In the genomic region with DNA sequence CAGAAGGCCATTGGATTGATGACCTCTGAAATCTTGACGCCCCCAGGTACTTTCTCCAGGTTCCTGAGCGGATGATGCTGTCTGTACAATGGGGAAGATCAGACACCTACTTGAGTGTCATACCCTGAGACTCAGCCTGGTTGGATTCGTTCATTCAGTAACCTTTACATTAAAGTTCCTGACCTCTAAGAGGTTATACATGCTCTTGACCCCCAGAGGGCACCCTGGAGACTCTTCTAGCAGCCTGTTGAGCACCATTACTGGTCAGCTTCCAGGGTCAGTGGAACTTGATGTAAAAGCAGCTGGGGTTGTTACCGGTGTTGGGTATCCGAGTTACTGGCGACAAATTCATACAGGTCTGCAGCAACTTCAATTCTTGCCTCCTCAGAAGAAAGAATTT, we compare ENCODE assay signal across 8 cellular contexts.
DNase-seq lines count a peak whose midpoint lies in the region; ATAC-seq and TF ChIP-seq lines count a peak whose summit lies in the region.

No MANE protein-coding gene starts in this region.

- DNase-seq in left ventricle myocardium inferior (no peak), Right ventricle myocardium superior (no peak), RWPE2 (ENCODE audit: low spot score) (no peak), glutamatergic neuron (peak; percentile 43), superior temporal gyrus (ENCODE audit: extremely low spot score) (no peak), NCI-H2227 treated with DMSO at 0.1 percent for 48 hours (lab: John Stamatoyannopoulos, UW) (no peak)
- DNase-seq in CD8-positive, alpha-beta memory T cell = no peak

- peaks cover 7% of the 10 kb centered on the region for H3K27me3 Mint-ChIP-seq in glutamatergic neuron (ENCODE audit: unreplicated experiment)
- peaks cover 40 to 53% of the 10 kb centered on the region in 2 donors for H3K27me3 Mint-ChIP-seq in CD8-positive, alpha-beta memory T cell

- H3K27me3 ChIP-seq in left ventricle myocardium inferior (ENCODE audit: low read depth) = peaks cover 16% of the 10 kb centered on the region
- H3K27me3 ChIP-seq in RWPE2 (ENCODE audit: insufficient read depth, poor library complexity, severe bottlenecking) = no peaks in the 10 kb centered on the region
- H3K27me3 ChIP-seq in CD8-positive, alpha-beta memory T cell (ENCODE audit: insufficient read depth, low read length, poor library complexity, severe bottlenecking) = peaks cover 4% of the 10 kb centered on the region

- POLR2A ChIA-PET in CD8-positive, alpha-beta memory T cell (lab: Charles Lee) = no interaction called here

- intact Hi-C loops in left ventricle myocardium inferior (cut with micrococcal nuclease) = no loop called here
- intact Hi-C loops in Right ventricle myocardium superior (cut with DNase I) = no loop called here

- H3K4me1 ChIP-seq in left ventricle myocardium inferior = peaks cover 15% of the 10 kb centered on the region
- H3K4me1 ChIP-seq in RWPE2 (ENCODE audit: insufficient read depth, poor library complexity, severe bottlenecking) = no peaks in the 10 kb centered on the region
- H3K4me1 ChIP-seq in CD8-positive, alpha-beta memory T cell (ENCODE audit: insufficient read depth, low read length) = no peaks in the 10 kb centered on the region

- H3K4me3 ChIP-seq in left ventricle myocardium inferior (no peak overlapping the region), RWPE2 (ENCODE audit: severe bottlenecking) (no peak overlapping the region)
- H3K4me3 ChIP-seq in CD8-positive, alpha-beta memory T cell (ENCODE audit: low read length) = no peak overlapping the region

- no peak overlapping the region for H3K27ac ChIP-seq in left ventricle myocardium inferior (replicated peaks)
- no peak overlapping the region for H3K27ac ChIP-seq in RWPE2 (ENCODE audit: poor library complexity, severe bottlenecking)
- no peak overlapping the region for H3K27ac ChIP-seq in CD8-positive, alpha-beta memory T cell (ENCODE audit: low read depth, low read length)

- no peaks in the 10 kb centered on the region for H3K36me3 ChIP-seq in left ventricle myocardium inferior
- no peaks in the 10 kb centered on the region for H3K36me3 ChIP-seq in RWPE2 (ENCODE audit: low read depth)
- no peaks in the 10 kb centered on the region for H3K36me3 ChIP-seq in CD8-positive, alpha-beta memory T cell (ENCODE audit: insufficient read depth, low read length)

- ATAC-seq in Right ventricle myocardium superior (ENCODE audit: poor library complexity) (no peak), HG02973 (IDR thresholded peaks at IDR 0.05; ENCODE audit: unreplicated experiment) (peak; percentile 79), RWPE2 (ENCODE audit: low read depth) (no peak)

- no peak overlapping the region for H3K27ac Mint-ChIP-seq in glutamatergic neuron (ENCODE audit: unreplicated experiment)
- no peak overlapping the region for H3K27ac Mint-ChIP-seq in CD8-positive, alpha-beta memory T cell

- H3K36me3 Mint-ChIP-seq in glutamatergic neuron (ENCODE audit: unreplicated experiment) = no peaks in the 10 kb centered on the region
- no peaks in the 10 kb centered on the region for H3K36me3 Mint-ChIP-seq in CD8-positive, alpha-beta memory T cell

- no peaks in the 10 kb centered on the region for H3K9me3 ChIP-seq in left ventricle myocardium inferior (replicated peaks)
- H3K9me3 ChIP-seq in RWPE2 (ENCODE audit: severe bottlenecking) = no peaks in the 10 kb centered on the region
- no peaks in the 10 kb centered on the region for H3K9me3 ChIP-seq in CD8-positive, alpha-beta memory T cell (ENCODE audit: low read length)

- no peak overlapping the region for H3K4me3 Mint-ChIP-seq in glutamatergic neuron (ENCODE audit: unreplicated experiment)
- no peak overlapping the region for H3K4me3 Mint-ChIP-seq in CD8-positive, alpha-beta memory T cell

- H3K9me3 Mint-ChIP-seq in glutamatergic neuron (ENCODE audit: unreplicated experiment) = peaks cover 3% of the 10 kb centered on the region
- peaks cover 0 to 4% (median 0%) of the 10 kb centered on the region in 5 donors for H3K9me3 Mint-ChIP-seq in CD8-positive, alpha-beta memory T cell

- H3K4me1 Mint-ChIP-seq in glutamatergic neuron (ENCODE audit: low read depth, unreplicated experiment) = no peaks in the 10 kb centered on the region
- no peaks in the 10 kb centered on the region for H3K4me1 Mint-ChIP-seq in CD8-positive, alpha-beta memory T cell

- TF ChIP-seq CTCF in left ventricle myocardium inferior (IDR thresholded peaks at IDR 0.05; ENCODE audit: borderline replicate concordance) = peak; percentile 48
- TF ChIP-seq CTCF in RWPE2 (IDR thresholded peaks at IDR 0.05; ENCODE audit: poor library complexity, severe bottlenecking) = peak; percentile 29
- peak; percentile 57 for TF ChIP-seq CTCF in glutamatergic neuron (IDR thresholded peaks at IDR 0.05; ENCODE audit: partially characterized antibody, unreplicated experiment)

- CTCF ChIA-PET in CD8-positive, alpha-beta memory T cell (lab: Charles Lee) = no interaction called here
